Comparison of ENCODE assay signal across 2 cellular contexts in genomic region chrX:13377537-13377936, GRCh38.
TF ChIP-seq lines count a peak whose summit lies in the region.

No MANE protein-coding gene starts in this region.

TF ChIP-seq in HepG2, 621 proteins besides CTCF, POLR2A, EP300 and RAD21 (continued from another document):
- TF ChIP-seq CREB1 (IDR thresholded peaks at IDR 0.05) = peak; percentile 17; the same call in 1 of the 2 replicates
- TF ChIP-seq CREB1 (CRISPR knock-in tag; IDR thresholded peaks at IDR 0.05) = no peak

TF ChIP-seq in SK-N-SH, 30 proteins besides CTCF, POLR2A, EP300 and RAD21 (continued from another document):
- TF ChIP-seq SIN3A (IDR thresholded peaks at IDR 0.05; ENCODE audit: borderline replicate concordance, low read depth, low read length) (no peak), USF2 (IDR thresholded peaks at IDR 0.05; ENCODE audit: borderline replicate concordance, low read depth, low read length) (no peak), USF1 (IDR thresholded peaks at IDR 0.05; ENCODE audit: borderline replicate concordance, low read depth) (no peak), SMC3 (IDR thresholded peaks at IDR 0.05; ENCODE audit: low read depth, low read length) (no peak), GABPA (IDR thresholded peaks at IDR 0.05; ENCODE audit: low read depth) (no peak), NRF1 (IDR thresholded peaks at IDR 0.05; ENCODE audit: low read depth, low read length) (no peak), TEAD4 (IDR thresholded peaks at IDR 0.05; ENCODE audit: borderline replicate concordance, insufficient read depth) (0 out of 2 replicates have a peak, but pooled peaks have one; percentile 6), RCOR1 (IDR thresholded peaks at IDR 0.05; ENCODE audit: low read length) (0 out of 2 replicates have a peak, but pooled peaks have one; percentile 16), MAX (IDR thresholded peaks at IDR 0.05; ENCODE audit: low read depth) (peak; percentile 55; the same call in 1 of the 2 replicates), REST (IDR thresholded peaks at IDR 0.05; ENCODE audit: low read depth, low read length) (0 out of 2 replicates have a peak, but pooled peaks have one; percentile 30), FOXJ3 (CRISPR knock-in tag; IDR thresholded peaks at IDR 0.05) (no peak), POLR2AphosphoS5 (IDR thresholded peaks at IDR 0.05; ENCODE audit: low read depth, low read length) (peak; percentile 59), JUND (IDR thresholded peaks at IDR 0.05) (0 out of 2 replicates have a peak, but pooled peaks have one; percentile 4), MEF2A (IDR thresholded peaks at IDR 0.05; ENCODE audit: borderline replicate concordance, low read depth) (no peak), RXRA (IDR thresholded peaks at IDR 0.05; ENCODE audit: borderline replicate concordance, low read depth) (peak; percentile 39; the same call in 1 of the 2 replicates), PBX3 (IDR thresholded peaks at IDR 0.05) (peak; percentile 66), ZBTB33 (IDR thresholded peaks at IDR 0.05; ENCODE audit: borderline replicate concordance, low read depth) (no peak), CHD2 (IDR thresholded peaks at IDR 0.05; ENCODE audit: low read length, partially characterized antibody) (no peak), FOXM1 (IDR thresholded peaks at IDR 0.05; ENCODE audit: low read depth) (no peak), YY1 (IDR thresholded peaks at IDR 0.05; ENCODE audit: low read depth) (peak; percentile 39; the same call in 1 of the 2 replicates), FOSL2 (IDR thresholded peaks at IDR 0.05; ENCODE audit: borderline replicate concordance, low read depth) (peak; percentile 49; the same call in 1 of the 2 replicates), NFIC (IDR thresholded peaks at IDR 0.05; ENCODE audit: borderline replicate concordance) (peak; percentile 91), RFX5 (IDR thresholded peaks at IDR 0.05; ENCODE audit: low read length) (no peak), GATA2 (CRISPR knock-in tag; IDR thresholded peaks at IDR 0.05) (no peak), TAF1 (IDR thresholded peaks at IDR 0.05; ENCODE audit: borderline replicate concordance, low read depth, low read length) (no peak), EZH2phosphoT487 (IDR thresholded peaks at IDR 0.05; ENCODE audit: borderline replicate concordance, low read depth) (no peak), TCF12 (IDR thresholded peaks at IDR 0.05) (peak; percentile 98), IRF3 (IDR thresholded peaks at IDR 0.05; ENCODE audit: low read depth, low read length) (no peak), ELF1 (IDR thresholded peaks at IDR 0.05) (no peak)
